In genomic region chr9:81690251-81690851, GRCh38 we compare ENCODE assay signal across 8 cellular contexts. TPM values are rescaled to one million over a fixed set of nuclear protein-coding genes. Genes with fewer than 3 reads are reported as not detected.
DNase-seq lines count a peak whose midpoint lies in the region; TF ChIP-seq lines count a peak whose summit lies in the region.

No MANE protein-coding gene starts in this region.

- peak overlapping the region; percentile 78 for H3K27ac Mint-ChIP-seq in neural crest cell (ENCODE audit: unreplicated experiment)

- H3K27ac ChIP-seq in esophagus (ENCODE audit: low read depth in 2 of 2, low read length in 1 of 2): peak overlapping the region; percentile 91 to 93

- DNase-seq in SIG-M5 treated with dmso at 0.1 percent for 504 hours (lab: John Stamatoyannopoulos, UW; ENCODE audit: unreplicated experiment): peak; percentile 35
- DNase-seq in SIG-M5 (lab: John Stamatoyannopoulos, UW): no peak
- peak; percentile 54 for DNase-seq in RPMI7951 (ENCODE audit: low read depth)
- DNase-seq in neural crest cell (ENCODE audit: low read depth, low spot score): peak; percentile 22
- DNase-seq in GM19238 (ENCODE audit: insufficient read length, low spot score): no peak
- DNase-seq in activated CD8-positive, alpha-beta memory T cell treated with anti-CD3 and anti-CD28 coated beads, Interleukin-2, amount 50 U/mL, for 4 hours: no peak
- DNase-seq in activated CD4-positive, alpha-beta T cell treated with anti-CD3 and anti-CD28 coated beads for 1 hour: no peak

- H3K4me1 Mint-ChIP-seq in neural crest cell: peaks cover 37% of the 10 kb centered on the region

- no peaks in the 10 kb centered on the region for H3K9me3 ChIP-seq in esophagus (ENCODE audit: control insufficient read depth in 2 of 2, insufficient read depth in 1 of 2, low read depth in 1 of 2, low read length in 1 of 2)

- H3K36me3 ChIP-seq in esophagus (ENCODE audit: control insufficient read depth in 2 of 2, insufficient read depth in 2 of 2, low read length in 1 of 2): no peaks in the 10 kb centered on the region

- H3K9me3 Mint-ChIP-seq in neural crest cell: no peaks in the 10 kb centered on the region

- H3K4me3 Mint-ChIP-seq in neural crest cell: peak overlapping the region; percentile 94

- no peaks in the 10 kb centered on the region for H3K36me3 Mint-ChIP-seq in neural crest cell (ENCODE audit: low read depth)

- no peaks in the 10 kb centered on the region for H3K27me3 ChIP-seq in esophagus (ENCODE audit: control insufficient read depth in 1 of 2, insufficient read depth in 2 of 2, low read length in 2 of 2)

- H3K27me3 Mint-ChIP-seq in neural crest cell (ENCODE audit: low read depth): peaks cover 44% of the 10 kb centered on the region

- 4 to 9% methylated on average over 23 of the region's 23 CpGs for WGBS in esophagus, 2 donors

- TF ChIP-seq CTCF in neural crest cell (conservative IDR thresholded peaks at IDR 0.05): no peak

- H3K4me1 ChIP-seq in esophagus (ENCODE audit: control insufficient read depth in 2 of 2, insufficient read depth in 2 of 2, low read length in 1 of 2): no peaks in the 10 kb centered on the region

- peak overlapping the region; percentile 52 to 94 for H3K4me3 ChIP-seq in esophagus (ENCODE audit: low read depth in 1 of 2, low read length in 2 of 2)

RNA-seq across cellular contexts. Expression of gene TLE1, which starts 1.0 kb away (rescaled TPM):
- total RNA-seq in RPMI7951 (2014; rRNA removed; shearing (Covaris generic)): 19.2 and 20.1 TPM in 2 replicates
- 10 to 100 TPM; 11.1 to 14.7 TPM for polyA plus RNA-seq in esophagus
- 40.5 and 42.5 TPM in 2 replicates for total RNA-seq in neural crest cell

Comparison
In these comparisons a context has a peak if more than half of its experiments do, and no peak if none do; other contexts are left out.
1. DNase-seq: peak in SIG-M5 treated with dmso at 0.1 percent for 504 hours (single experiment), RPMI7951 (single experiment) and neural crest cell (single experiment); none in SIG-M5 (single experiment), GM19238 (single experiment), activated CD8-positive, alpha-beta memory T cell treated with anti-CD3 and anti-CD28 coated beads, Interleukin-2, amount 50 U/mL, for 4 hours (single experiment) and activated CD4-positive, alpha-beta T cell treated with anti-CD3 and anti-CD28 coated beads for 1 hour (single experiment).